ENCODE assay signal across 8 cellular contexts in the genomic region with DNA sequence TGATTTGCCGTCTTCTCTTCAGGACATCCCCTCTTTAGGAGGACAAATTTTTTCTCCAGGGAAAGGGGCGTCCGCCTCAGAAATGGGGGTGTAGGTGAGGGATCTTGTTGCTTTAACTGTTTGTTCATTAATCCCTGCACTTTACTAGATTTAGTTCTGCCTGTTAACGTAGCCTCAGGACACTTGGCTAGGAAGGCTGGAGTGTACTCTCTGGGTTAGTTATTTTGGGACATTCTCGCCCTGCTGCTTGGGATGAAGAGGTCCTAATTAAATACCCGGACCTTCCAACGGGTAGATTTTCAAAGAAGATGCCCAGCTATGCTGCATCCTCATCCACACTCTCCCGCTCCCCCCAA. TPM values are rescaled to one million over a fixed set of nuclear protein-coding genes. Genes with fewer than 3 reads are reported as not detected.
A peak's percentile ranks its signal among the peaks of the same experiment; 100 is the strongest.
DNase-seq lines count a peak whose midpoint lies in the region; ATAC-seq and TF ChIP-seq lines count a peak whose summit lies in the region.

No MANE protein-coding gene starts in this region.

- H3K27me3 ChIP-seq in A673 (replicated peaks; ENCODE audit: insufficient read depth, low read depth, low read length, poor library complexity) (no peaks in the 10 kb centered on the region), MG63 (no peaks in the 10 kb centered on the region), duodenal mucosa (ENCODE audit: control insufficient read depth in 1 of 2, insufficient read depth in 2 of 2, low read length in 2 of 2) (peaks cover 13 to 19% of the 10 kb centered on the region in 2 donors), muscle layer of duodenum (ENCODE audit: low read depth, low read length) (peaks cover 6% of the 10 kb centered on the region)

- no peak for TF ChIP-seq CTCF in A673 (conservative IDR thresholded peaks at IDR 0.05; ENCODE audit: low read depth, low read length)

- no TSS peak for BruUV-seq in A673 (replicated peaks; lab: Mats Ljungman, UMichigan)

- ATAC-seq in HG03439 (IDR thresholded peaks at IDR 0.05; ENCODE audit: unreplicated experiment) = no peak

- POLR2A ChIA-PET in A673 (lab: Charles Lee; ENCODE audit: low non-redundant PET) = no interaction called here

- no peaks in the 10 kb centered on the region for H3K36me3 ChIP-seq in A673 (ENCODE audit: insufficient read depth, low read length, poor library complexity, severe bottlenecking)
- H3K36me3 ChIP-seq in MG63 = no peaks in the 10 kb centered on the region
- no peaks in the 10 kb centered on the region for H3K36me3 ChIP-seq in duodenal mucosa (ENCODE audit: control insufficient read depth in 1 of 2, insufficient read depth in 2 of 2, low read length in 2 of 2)
- H3K36me3 ChIP-seq in muscle layer of duodenum (ENCODE audit: control insufficient read depth in 1 of 2, insufficient read depth in 2 of 2, low read length in 2 of 2) = no peaks in the 10 kb centered on the region

- CTCF ChIA-PET in A673 (lab: Charles Lee) = no interaction called here

- no peaks in the 10 kb centered on the region for H3K4me1 ChIP-seq in A673 (ENCODE audit: insufficient read depth, low read length, poor library complexity, severe bottlenecking)
- peaks cover 0 to 2% of the 10 kb centered on the region in 2 donors for H3K4me1 ChIP-seq in duodenal mucosa (ENCODE audit: control insufficient read depth in 1 of 2, insufficient read depth in 2 of 2, low read length in 2 of 2)
- peaks cover 0 to 6% of the 10 kb centered on the region in 2 donors for H3K4me1 ChIP-seq in muscle layer of duodenum (ENCODE audit: control insufficient read depth in 1 of 2, insufficient read depth in 2 of 2, low read length in 2 of 2)

- intact Hi-C loops in A673 (cut with micrococcal nuclease; ENCODE audit: unreplicated experiment) = no loop called here

- peak overlapping the region; percentile 61 for H3K4me3 ChIP-seq in A673 (ENCODE audit: low read depth, low read length, poor library complexity, severe bottlenecking)
- peak overlapping the region; percentile 55 for H3K4me3 ChIP-seq in MG63
- peak overlapping the region; percentile 40 to 63 for H3K4me3 ChIP-seq in duodenal mucosa (ENCODE audit: low read depth in 1 of 2, low read length in 2 of 2)
- peak overlapping the region; percentile 41 to 68 for H3K4me3 ChIP-seq in muscle layer of duodenum (ENCODE audit: low read depth in 1 of 2, low read length in 2 of 2)

- DNase-seq in A673 (ENCODE audit: low spot score) = no peak
- no peak for DNase-seq in MG63
- no peak for DNase-seq in COLO829 (ENCODE audit: low spot score)
- DNase-seq in MV-4-11 (lab: John Stamatoyannopoulos, UW) = no peak
- DNase-seq in NCI-H1092 (lab: John Stamatoyannopoulos, UW) = no peak

- H3K9me3 ChIP-seq in A673 (ENCODE audit: low read depth, low read length, poor library complexity, severe bottlenecking) = no peaks in the 10 kb centered on the region
- H3K9me3 ChIP-seq in MG63 = no peaks in the 10 kb centered on the region
- H3K9me3 ChIP-seq in duodenal mucosa (ENCODE audit: control insufficient read depth in 1 of 2, low read length in 2 of 2) = no peaks in the 10 kb centered on the region
- no peaks in the 10 kb centered on the region for H3K9me3 ChIP-seq in muscle layer of duodenum (ENCODE audit: control insufficient read depth in 1 of 2, low read length in 2 of 2)

- no peak overlapping the region for H3K9ac ChIP-seq in duodenal mucosa (ENCODE audit: low read depth in 1 of 2, low read length in 2 of 2)

- no peak overlapping the region for H3K27ac ChIP-seq in A673 (ENCODE audit: low read depth, low read length, poor library complexity, severe bottlenecking)
- no peak overlapping the region for H3K27ac ChIP-seq in duodenal mucosa (ENCODE audit: low read depth, low read length)
- no peak overlapping the region for H3K27ac ChIP-seq in muscle layer of duodenum (ENCODE audit: low read length)

RNA-seq across cellular contexts. Expression of a gene that starts 0.6 kb away (rescaled TPM):
- 0.55 and 0.56 TPM in 2 replicates for total RNA-seq in A673 (2021)
- 0.89 and 1.5 TPM in 2 replicates for total RNA-seq in MG63 (2014; rRNA removed; shearing (Covaris generic); ENCODE audit: low replicate concordance)
